17 cellular contexts compared by ENCODE assay signal in genomic region chr11:47986742-47987141, GRCh38. TPM values are rescaled to one million over a fixed set of nuclear protein-coding genes. Genes with fewer than 3 reads are reported as not detected.
A peak's percentile ranks its signal among the peaks of the same experiment; 100 is the strongest.
DNase-seq lines count a peak whose midpoint lies in the region; ATAC-seq and TF ChIP-seq lines count a peak whose summit lies in the region.
"Had no signal": no experiment of that assay in that cellular context is flagged by ENCODE, and none has a peak within 500 bp of the region (broad histone marks: within the 10 kb centered on the region; RNA-seq: fewer than 3 reads in every experiment).

No MANE protein-coding gene starts in this region.

- no peak overlapping the region for H3K9ac ChIP-seq in colonic mucosa (ENCODE audit: low read depth in 2 of 2, low read length in 2 of 2)

- TF ChIP-seq RAD21 in Ishikawa (IDR thresholded peaks at IDR 0.05; ENCODE audit: low read depth), result no peak

- ATAC-seq in naive thymus-derived CD4-positive, alpha-beta T cell, result no peak

- TF ChIP-seq EP300 in Ishikawa (IDR thresholded peaks at IDR 0.05; ENCODE audit: borderline replicate concordance), result 0 out of 2 replicates have a peak, but pooled peaks have one; percentile 12

- peaks cover 0 to 22% (median 2%) of the 10 kb centered on the region in 3 donors for H3K36me3 Mint-ChIP-seq in CD8-positive, alpha-beta memory T cell
- H3K36me3 Mint-ChIP-seq in naive thymus-derived CD4-positive, alpha-beta T cell, result peaks cover 0 to 40% (median 8%) of the 10 kb centered on the region in 5 donors

- TF ChIP-seq CTCF in colonic mucosa (IDR thresholded peaks at IDR 0.05) (no peak), osteoblast (IDR thresholded peaks at IDR 0.05; ENCODE audit: extremely low read depth, low read depth, low read length) (no peak), prostate gland (IDR thresholded peaks at IDR 0.05) (no peak)

- no peak for TF ChIP-seq POLR2A in prostate gland (IDR thresholded peaks at IDR 0.05)

- no peaks in the 10 kb centered on the region for H3K9me3 ChIP-seq in CD8-positive, alpha-beta memory T cell (ENCODE audit: low read length)
- H3K9me3 ChIP-seq in colonic mucosa (no peaks in the 10 kb centered on the region), osteoblast (ENCODE audit: low read depth, low read length) (no peaks in the 10 kb centered on the region), prostate gland (no peaks in the 10 kb centered on the region)
- H3K9me3 ChIP-seq in naive thymus-derived CD4-positive, alpha-beta T cell (ENCODE audit: control insufficient read depth in 2 of 3, low read length in 3 of 3), result no peaks in the 10 kb centered on the region
- H3K9me3 ChIP-seq: heart left ventricle, left ventricle myocardium inferior had no signal

- 100% methylated on average over 1 of the region's 1 CpG for WGBS in prostate gland

- H2AFZ ChIP-seq in osteoblast (ENCODE audit: low read length), result no peak overlapping the region

- intact Hi-C loops in colonic mucosa (cut with DNase I) (no loop called here), prostate gland (cut with DNase I) (no loop called here)
- intact Hi-C loops in naive thymus-derived CD4-positive, alpha-beta T cell (cut with micrococcal nuclease), result no loop called here

- no peaks in the 10 kb centered on the region for H3K36me3 ChIP-seq in CD8-positive, alpha-beta memory T cell (ENCODE audit: insufficient read depth, low read length)
- H3K36me3 ChIP-seq in colonic mucosa, result no peaks in the 10 kb centered on the region
- H3K36me3 ChIP-seq in naive thymus-derived CD4-positive, alpha-beta T cell (ENCODE audit: control insufficient read depth in 2 of 3, insufficient read depth in 3 of 3, low read length in 3 of 3), result no peaks in the 10 kb centered on the region
- no peaks in the 10 kb centered on the region for H3K36me3 ChIP-seq in osteoblast (ENCODE audit: insufficient read depth, low read length)
- no peaks in the 10 kb centered on the region for H3K36me3 ChIP-seq in prostate gland
- H3K36me3 ChIP-seq: cardiac muscle cell, heart left ventricle, left ventricle myocardium inferior had no signal

- no peak overlapping the region for H3K4me3 ChIP-seq in CD8-positive, alpha-beta memory T cell (ENCODE audit: low read length)
- no peak overlapping the region for H3K4me3 ChIP-seq in colonic mucosa
- H3K4me3 ChIP-seq in naive thymus-derived CD4-positive, alpha-beta T cell (ENCODE audit: low read length), result no peak overlapping the region
- H3K4me3 ChIP-seq in osteoblast (ENCODE audit: insufficient read depth, low read length), result no peak overlapping the region
- H3K4me3 ChIP-seq in prostate gland, result no peak overlapping the region
- H3K4me3 ChIP-seq: cardiac muscle cell had no signal

- peaks cover 64 to 80% (median 79%) of the 10 kb centered on the region in 3 donors for H3K4me1 Mint-ChIP-seq in CD8-positive, alpha-beta memory T cell
- peaks cover 30 to 79% (median 70%) of the 10 kb centered on the region in 7 donors for H3K4me1 Mint-ChIP-seq in naive thymus-derived CD4-positive, alpha-beta T cell

- no peak for DNase-seq in CD8-positive, alpha-beta memory T cell
- DNase-seq in colonic mucosa (no peak), osteoblast (ENCODE audit: insufficient read length, low spot score, missing footprints) (no peak), GF-D8 (lab: John Stamatoyannopoulos, UW) (no peak), DMS79 treated with DMSO at 0.1 percent for 48 hours (lab: John Stamatoyannopoulos, UW) (no peak), prostate gland (ENCODE audit: low spot score) (no peak)
- DNase-seq in naive thymus-derived CD4-positive, alpha-beta T cell, result no peak
- DNase-seq: activated CD4-positive, alpha-beta T cell treated with anti-CD3 and anti-CD28 coated beads, Interleukin-2, amount 50 U/mL, for 4 hours; activated naive CD4-positive, alpha-beta T cell treated with anti-CD3 and anti-CD28 coated beads for 36 hours; COR-L47; heart left ventricle; left ventricle myocardium inferior; NCI-H1092; NCI-H2227 treated with DMSO at 0.1 percent for 48 hours had no signal

- no peaks in the 10 kb centered on the region for H3K27me3 Mint-ChIP-seq in CD8-positive, alpha-beta memory T cell
- no peaks in the 10 kb centered on the region for H3K27me3 Mint-ChIP-seq in naive thymus-derived CD4-positive, alpha-beta T cell

- POLR2A ChIA-PET in CD8-positive, alpha-beta memory T cell (lab: Charles Lee), result no interaction called here
- POLR2A ChIA-PET in naive thymus-derived CD4-positive, alpha-beta T cell (lab: Charles Lee), result interaction anchor here (1.2 kb wide), 1 partner anchor 60 kb away, joined by 3 read pairs; no protein-coding TSS in a partner anchor

- no peak overlapping the region for H3K4me2 ChIP-seq in osteoblast (ENCODE audit: insufficient read depth, low read length)

- peaks cover 92% of the 10 kb centered on the region for H3K79me2 ChIP-seq in osteoblast (ENCODE audit: insufficient read depth, low read length)

- peak overlapping the region in 6 of 8 donors; percentile 54 to 82 (median 74) for H3K27ac Mint-ChIP-seq in CD8-positive, alpha-beta memory T cell
- H3K27ac Mint-ChIP-seq in naive thymus-derived CD4-positive, alpha-beta T cell, result peak overlapping the region in 7 of 9 donors; percentile 4 to 83 (median 37)

- H3K27me3 ChIP-seq in CD8-positive, alpha-beta memory T cell (ENCODE audit: insufficient read depth, low read length, poor library complexity, severe bottlenecking), result no peaks in the 10 kb centered on the region
- H3K27me3 ChIP-seq in colonic mucosa (peaks cover 4% of the 10 kb centered on the region), osteoblast (ENCODE audit: insufficient read depth, low read length) (no peaks in the 10 kb centered on the region), prostate gland (replicated peaks; ENCODE audit: insufficient read depth) (no peaks in the 10 kb centered on the region)
- H3K27me3 ChIP-seq in naive thymus-derived CD4-positive, alpha-beta T cell (ENCODE audit: control insufficient read depth in 2 of 2, insufficient read depth in 2 of 2, low read length in 2 of 2), result no peaks in the 10 kb centered on the region
- H3K27me3 ChIP-seq: cardiac muscle cell, heart left ventricle had no signal

- H3K4me3 Mint-ChIP-seq in CD8-positive, alpha-beta memory T cell, result no peak overlapping the region
- peak overlapping the region in 1 of 10 donors; percentile 28 for H3K4me3 Mint-ChIP-seq in naive thymus-derived CD4-positive, alpha-beta T cell
- H3K4me3 Mint-ChIP-seq: activated naive CD4-positive, alpha-beta T cell treated with anti-CD3 and anti-CD28 coated beads for 36 hours; neural crest cell had no signal

- H3K27ac ChIP-seq in CD8-positive, alpha-beta memory T cell (ENCODE audit: low read depth, low read length), result peak overlapping the region; percentile 55
- H3K27ac ChIP-seq in colonic mucosa, result peak overlapping the region; percentile 86
- no peak overlapping the region for H3K27ac ChIP-seq in naive thymus-derived CD4-positive, alpha-beta T cell (ENCODE audit: low read depth, low read length)
- no peak overlapping the region for H3K27ac ChIP-seq in osteoblast (ENCODE audit: low read depth, low read length)
- H3K27ac ChIP-seq in prostate gland, result peak overlapping the region in 1 of 2 donors; percentile 52

- CTCF ChIA-PET in CD8-positive, alpha-beta memory T cell (lab: Charles Lee), result no interaction called here
- CTCF ChIA-PET in naive thymus-derived CD4-positive, alpha-beta T cell (lab: Charles Lee), result interaction anchor here (0.7 kb wide), 1 partner anchor 24 kb away, joined by 3 read pairs; no protein-coding TSS in a partner anchor

- peaks cover 4% of the 10 kb centered on the region for H4K20me1 ChIP-seq in osteoblast (ENCODE audit: insufficient read depth, low read length)

- H3K4me1 ChIP-seq in CD8-positive, alpha-beta memory T cell (ENCODE audit: insufficient read depth, low read length), result peaks cover 50% of the 10 kb centered on the region
- H3K4me1 ChIP-seq in colonic mucosa, result peaks cover 40% of the 10 kb centered on the region
- peaks cover 29 to 37% of the 10 kb centered on the region in 2 donors for H3K4me1 ChIP-seq in naive thymus-derived CD4-positive, alpha-beta T cell (ENCODE audit: control insufficient read depth in 2 of 2, insufficient read depth in 2 of 2, low read length in 2 of 2)
- H3K4me1 ChIP-seq in osteoblast (ENCODE audit: insufficient read depth, low read length), result peaks cover 27% of the 10 kb centered on the region
- H3K4me1 ChIP-seq in prostate gland (replicated peaks), result peaks cover 6% of the 10 kb centered on the region

- H3K9me3 Mint-ChIP-seq in CD8-positive, alpha-beta memory T cell, result no peaks in the 10 kb centered on the region
- no peaks in the 10 kb centered on the region for H3K9me3 Mint-ChIP-seq in naive thymus-derived CD4-positive, alpha-beta T cell
- H3K9me3 Mint-ChIP-seq: activated naive CD4-positive, alpha-beta T cell treated with anti-CD3 and anti-CD28 coated beads for 36 hours; neural crest cell had no signal

TF ChIP-seq in Ishikawa, 13 proteins besides CTCF, POLR2A, EP300 and RAD21:
- TF ChIP-seq USF1 (IDR thresholded peaks at IDR 0.05), result no peak
- 0 out of 2 replicates have a peak, but pooled peaks have one; percentile 31 for TF ChIP-seq TCF12 (IDR thresholded peaks at IDR 0.05; ENCODE audit: low read depth)
- no peak for TF ChIP-seq FOXM1 (IDR thresholded peaks at IDR 0.05; ENCODE audit: borderline replicate concordance, low read depth)

RNA-seq across cellular contexts. Expression of gene PTPRJ, which starts 6.4 kb away (rescaled TPM):
- 10 to 100 TPM; 25.1 to 25.6 TPM for total RNA-seq in CD8-positive, alpha-beta memory T cell
- polyA plus RNA-seq in CD8-positive, alpha-beta memory T cell, result 16.0 TPM
- 10 to 100 TPM; 37.5 to 45.7 TPM for total RNA-seq in colonic mucosa
- total RNA-seq in naive thymus-derived CD4-positive, alpha-beta T cell, result 10 to 100 TPM; 31.8 to 82.3 (median 53.9) TPM
- polyA plus RNA-seq in naive thymus-derived CD4-positive, alpha-beta T cell, result 10 to 100 TPM in 1 of 2 donors, 1 to 10 TPM in 1; 7.0 to 11.8 TPM
- total RNA-seq in osteoblast, result 9.1 and 10.9 TPM in 2 replicates
- 10 to 100 TPM; 24.9 to 48.0 TPM for total RNA-seq in prostate gland

Comparison
In these comparisons a context has a peak if more than half of its experiments do, and no peak if none do; other contexts are left out.
1. H3K27ac ChIP-seq: peak in CD8-positive, alpha-beta memory T cell (single experiment) and colonic mucosa (single experiment); none in naive thymus-derived CD4-positive, alpha-beta T cell (single experiment) and osteoblast (single experiment).